ENCODE assay signal across 13 cellular contexts in the genomic region with DNA sequence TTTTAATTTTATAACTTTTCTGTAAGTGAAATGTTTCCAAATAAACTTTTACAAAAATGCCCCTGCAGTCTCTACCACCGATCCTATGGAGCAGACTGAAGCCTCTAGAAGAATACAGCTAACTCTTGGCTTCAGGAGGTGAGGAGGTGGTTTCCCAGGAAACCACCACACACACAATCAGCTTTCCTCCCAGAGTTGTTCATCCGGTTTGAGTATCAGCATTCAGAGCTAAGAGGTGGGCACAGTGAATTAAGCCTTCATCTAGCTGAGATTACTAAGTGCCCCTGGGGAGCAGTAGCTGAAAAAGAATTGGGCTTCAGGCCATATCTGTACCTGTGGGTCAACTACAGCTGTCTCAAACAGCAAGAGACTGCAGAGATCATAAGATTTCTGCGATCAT.
DNase-seq lines count a peak whose midpoint lies in the region; ATAC-seq and TF ChIP-seq lines count a peak whose summit lies in the region.
"Had no signal": no experiment of that assay in that cellular context is flagged by ENCODE, and none has a peak within 500 bp of the region (broad histone marks: within the 10 kb centered on the region; RNA-seq: fewer than 3 reads in every experiment).

No MANE protein-coding gene starts in this region.

- no peak overlapping the region for H3K4me3 ChIP-seq in lower leg skin (ENCODE audit: low read depth, poor library complexity, severe bottlenecking)
- H3K4me3 ChIP-seq: gastrocnemius medialis, SJSA1 had no signal

- intact Hi-C loops in lower leg skin (cut with DNase I; ENCODE audit: low total_unique reads), result no loop called here

- ATAC-seq in activated T-cell treated with anti-CD3 and anti-CD28 coated beads, Interleukin-2, amount 50 U/mL, for 4 hours, result no peak
- ATAC-seq in stimulated activated naive CD8-positive, alpha-beta T cell treated with anti-CD3 and anti-CD28 coated beads, Interleukin-15, amount 100 ng/mL, for 72 hours, result peak; percentile 44
- ATAC-seq: gastrocnemius medialis had no signal

- DNase-seq in activated T-cell treated with anti-CD3 and anti-CD28 coated beads, Interleukin-2, amount 50 U/mL, for 24 hours, result no peak
- no peak for DNase-seq in activated T-cell treated with anti-CD3 and anti-CD28 coated beads, Interleukin-2, amount 50 U/mL, for 4 hours
- peak; percentile 84 for DNase-seq in NCI-H748 (lab: John Stamatoyannopoulos, UW; ENCODE audit: unreplicated experiment)
- DNase-seq in dermis blood vessel endothelial cell, result peak; percentile 54
- no peak for DNase-seq in stimulated activated naive CD8-positive, alpha-beta T cell treated with anti-CD3 and anti-CD28 coated beads, Interleukin-15, amount 100 ng/mL, for 72 hours
- DNase-seq in substantia nigra (lab: John Stamatoyannopoulos, UW), result no peak
- DNase-seq in activated CD4-positive, CD25-positive, alpha-beta regulatory T cell (lab: John Stamatoyannopoulos, UW), result no peak
- no peak for DNase-seq in lower leg skin (ENCODE audit: low spot score in 2 of 2)
- DNase-seq: gastrocnemius medialis, GF-D8, kidney glomerular epithelial cell, small intestine had no signal

- H3K9me3 Mint-ChIP-seq in activated T-cell treated with anti-CD3 and anti-CD28 coated beads, Interleukin-2, amount 50 U/mL, for 24 hours, result no peaks in the 10 kb centered on the region
- no peaks in the 10 kb centered on the region for H3K9me3 Mint-ChIP-seq in activated T-cell treated with anti-CD3 and anti-CD28 coated beads, Interleukin-2, amount 50 U/mL, for 4 hours
- H3K9me3 Mint-ChIP-seq in stimulated activated naive CD8-positive, alpha-beta T cell treated with anti-CD3 and anti-CD28 coated beads, Interleukin-15, amount 100 ng/mL, for 72 hours, result no peaks in the 10 kb centered on the region

- H3K4me1 Mint-ChIP-seq in activated T-cell treated with anti-CD3 and anti-CD28 coated beads, Interleukin-2, amount 50 U/mL, for 24 hours (ENCODE audit: low read depth), result peaks cover 43% of the 10 kb centered on the region
- peaks cover 38% of the 10 kb centered on the region for H3K4me1 Mint-ChIP-seq in activated T-cell treated with anti-CD3 and anti-CD28 coated beads, Interleukin-2, amount 50 U/mL, for 4 hours (ENCODE audit: low read depth)
- peaks cover 47% of the 10 kb centered on the region for H3K4me1 Mint-ChIP-seq in stimulated activated naive CD8-positive, alpha-beta T cell treated with anti-CD3 and anti-CD28 coated beads, Interleukin-15, amount 100 ng/mL, for 72 hours

- H3K4me3 Mint-ChIP-seq in activated T-cell treated with anti-CD3 and anti-CD28 coated beads, Interleukin-2, amount 50 U/mL, for 24 hours, result no peak overlapping the region
- no peak overlapping the region for H3K4me3 Mint-ChIP-seq in activated T-cell treated with anti-CD3 and anti-CD28 coated beads, Interleukin-2, amount 50 U/mL, for 4 hours
- no peak overlapping the region for H3K4me3 Mint-ChIP-seq in stimulated activated naive CD8-positive, alpha-beta T cell treated with anti-CD3 and anti-CD28 coated beads, Interleukin-15, amount 100 ng/mL, for 72 hours

- H3K27me3 Mint-ChIP-seq in activated T-cell treated with anti-CD3 and anti-CD28 coated beads, Interleukin-2, amount 50 U/mL, for 24 hours, result no peaks in the 10 kb centered on the region
- H3K27me3 Mint-ChIP-seq in activated T-cell treated with anti-CD3 and anti-CD28 coated beads, Interleukin-2, amount 50 U/mL, for 4 hours (ENCODE audit: low read depth), result no peaks in the 10 kb centered on the region
- no peaks in the 10 kb centered on the region for H3K27me3 Mint-ChIP-seq in stimulated activated naive CD8-positive, alpha-beta T cell treated with anti-CD3 and anti-CD28 coated beads, Interleukin-15, amount 100 ng/mL, for 72 hours

- TF ChIP-seq POLR2A in lower leg skin (IDR thresholded peaks at IDR 0.05), result no peak

- peaks cover 91% of the 10 kb centered on the region for H3K36me3 Mint-ChIP-seq in activated T-cell treated with anti-CD3 and anti-CD28 coated beads, Interleukin-2, amount 50 U/mL, for 24 hours (ENCODE audit: low read depth)
- peaks cover 22% of the 10 kb centered on the region for H3K36me3 Mint-ChIP-seq in activated T-cell treated with anti-CD3 and anti-CD28 coated beads, Interleukin-2, amount 50 U/mL, for 4 hours (ENCODE audit: insufficient read depth)

- no peak overlapping the region for H3K27ac ChIP-seq in substantia nigra (ENCODE audit: low read depth, low read length, poor library complexity, severe bottlenecking)
- H3K27ac ChIP-seq: gastrocnemius medialis, SJSA1 had no signal

- no peak for TF ChIP-seq CTCF in lower leg skin (IDR thresholded peaks at IDR 0.05)

- H3K27ac Mint-ChIP-seq in activated T-cell treated with anti-CD3 and anti-CD28 coated beads, Interleukin-2, amount 50 U/mL, for 24 hours, result peak overlapping the region; percentile 52
- H3K27ac Mint-ChIP-seq in stimulated activated naive CD8-positive, alpha-beta T cell treated with anti-CD3 and anti-CD28 coated beads, Interleukin-15, amount 100 ng/mL, for 72 hours, result no peak overlapping the region

- 45 to 57% methylated on average over 3 of the region's 3 CpGs for WGBS in lower leg skin, 2 donors

Comparison
In these comparisons a context has a peak if more than half of its experiments do, and no peak if none do; other contexts are left out.
1. DNase-seq: peak in NCI-H748 (single experiment) and dermis blood vessel endothelial cell (single experiment); none in activated T-cell treated with anti-CD3 and anti-CD28 coated beads, Interleukin-2, amount 50 U/mL, for 24 hours (single experiment), activated T-cell treated with anti-CD3 and anti-CD28 coated beads, Interleukin-2, amount 50 U/mL, for 4 hours (single experiment), stimulated activated naive CD8-positive, alpha-beta T cell treated with anti-CD3 and anti-CD28 coated beads, Interleukin-15, amount 100 ng/mL, for 72 hours (0 of 2), substantia nigra (0 of 49), activated CD4-positive, CD25-positive, alpha-beta regulatory T cell (0 of 4) and lower leg skin (0 of 2).